Comparison of ENCODE assay signal across 8 cellular contexts in genomic region chr17:42457107-42457787, GRCh38. TPM values are rescaled to one million over a fixed set of nuclear protein-coding genes. Genes with fewer than 3 reads are reported as not detected.
DNase-seq lines count a peak whose midpoint lies in the region; ATAC-seq and TF ChIP-seq lines count a peak whose summit lies in the region.

No MANE protein-coding gene starts in this region.

- H3K27ac ChIP-seq in heart left ventricle (peak overlapping the region; percentile 25 to 98 (median 92)), right cardiac atrium (ENCODE audit: low read length) (no peak overlapping the region), adrenal gland (peak overlapping the region in 4 of 5 donors; percentile 37 to 98 (median 96)), uterus (peak overlapping the region; percentile 97 to 99)

- H3K9me3 Mint-ChIP-seq in memory B cell, result no peaks in the 10 kb centered on the region

- H3K27me3 Mint-ChIP-seq in memory B cell, result no peaks in the 10 kb centered on the region

- intact Hi-C loops in heart left ventricle (cut with DNase I), result loop anchor here in 8 of 10 donors (5.0 kb wide), 3 partner anchors 35 to 135 kb away; partner anchors contain the start of gene CAVIN1 (in 7 of the 8)
- intact Hi-C loops in right cardiac atrium (cut with DNase I), result loop anchor here in 2 of 4 donors (5.0 kb wide), 1 partner anchor 35 kb away; the partner anchor contains the start of gene CAVIN1 (in 2 of the 2)
- intact Hi-C loops in adrenal gland (cut with DNase I), result no loop called here
- intact Hi-C loops in uterus (cut with DNase I; ENCODE audit: low total_unique reads), result no loop called here

- peak overlapping the region in 5 of 12 donors; percentile 8 to 39 (median 20) for H3K4me3 ChIP-seq in heart left ventricle
- H3K4me3 ChIP-seq in right cardiac atrium (ENCODE audit: low read length), result no peak overlapping the region
- no peak overlapping the region for H3K4me3 ChIP-seq in adrenal gland
- no peak overlapping the region for H3K4me3 ChIP-seq in uterus

- TF ChIP-seq CTCF in heart left ventricle (IDR thresholded peaks at IDR 0.05), result no peak
- TF ChIP-seq CTCF in adrenal gland (IDR thresholded peaks at IDR 0.05), result no peak
- TF ChIP-seq CTCF in uterus (IDR thresholded peaks at IDR 0.05), result no peak

- WGBS in heart left ventricle, 4 donors, result 43 to 46% (median 44%) methylated on average over 6 of the region's 6 CpGs
- WGBS in right cardiac atrium, result 41% methylated on average over 6 of the region's 6 CpGs
- 39 to 50% (median 43%) methylated on average over 6 of the region's 6 CpGs for WGBS in adrenal gland, 4 donors

- ATAC-seq in heart left ventricle, result no peak
- ATAC-seq in right cardiac atrium, result no peak
- ATAC-seq in memory B cell (ENCODE audit: low read depth), result no peak
- ATAC-seq in GM21529 (IDR thresholded peaks at IDR 0.05; ENCODE audit: unreplicated experiment), result no peak
- ATAC-seq in GM19395 (IDR thresholded peaks at IDR 0.05; ENCODE audit: unreplicated experiment), result no peak

- peaks cover 0 to 18% (median 12%) of the 10 kb centered on the region in 9 donors for H3K36me3 ChIP-seq in heart left ventricle
- H3K36me3 ChIP-seq in adrenal gland (replicated peaks in 1 of 2), result peaks cover 0 to 13% of the 10 kb centered on the region in 2 donors
- H3K36me3 ChIP-seq in uterus, result no peaks in the 10 kb centered on the region

- TF ChIP-seq POLR2A in heart left ventricle (IDR thresholded peaks at IDR 0.05) (no peak), adrenal gland (IDR thresholded peaks at IDR 0.05) (peak in 1 of 2 donors; percentile 14), uterus (IDR thresholded peaks at IDR 0.05) (no peak)

- H3K4me1 ChIP-seq in heart left ventricle, result peaks cover 0 to 85% (median 25%) of the 10 kb centered on the region in 12 donors
- peaks cover 4% of the 10 kb centered on the region for H3K4me1 ChIP-seq in right cardiac atrium (ENCODE audit: control insufficient read depth, insufficient read depth, low read length)
- H3K4me1 ChIP-seq in adrenal gland (replicated peaks in 1 of 2), result peaks cover 24 to 38% of the 10 kb centered on the region in 2 donors
- peaks cover 0 to 3% of the 10 kb centered on the region in 2 donors for H3K4me1 ChIP-seq in uterus

- no peaks in the 10 kb centered on the region for H3K27me3 ChIP-seq in heart left ventricle
- no peaks in the 10 kb centered on the region for H3K27me3 ChIP-seq in right cardiac atrium (ENCODE audit: control insufficient read depth, insufficient read depth)
- H3K27me3 ChIP-seq in adrenal gland, result no peaks in the 10 kb centered on the region
- H3K27me3 ChIP-seq in uterus, result no peaks in the 10 kb centered on the region

- DNase-seq in heart left ventricle, result no peak
- DNase-seq in right cardiac atrium, result no peak
- no peak for DNase-seq in adrenal gland
- no peak for DNase-seq in memory B cell (ENCODE audit: low spot score in 2 of 2)
- no peak for DNase-seq in uterus
- DNase-seq in SK-N-DZ (ENCODE audit: low spot score), result no peak

- H3K9me3 ChIP-seq in heart left ventricle, result no peaks in the 10 kb centered on the region
- no peaks in the 10 kb centered on the region for H3K9me3 ChIP-seq in right cardiac atrium (ENCODE audit: control insufficient read depth, low read length)
- H3K9me3 ChIP-seq in adrenal gland (replicated peaks in 1 of 3), result no peaks in the 10 kb centered on the region
- no peaks in the 10 kb centered on the region for H3K9me3 ChIP-seq in uterus

- peaks cover 2% of the 10 kb centered on the region for H3K36me3 Mint-ChIP-seq in memory B cell

- H3K27ac Mint-ChIP-seq in memory B cell, result peak overlapping the region; percentile 84

- H3K4me1 Mint-ChIP-seq in memory B cell, result peaks cover 40% of the 10 kb centered on the region

- H3K4me3 Mint-ChIP-seq in memory B cell, result peak overlapping the region; percentile 73

RNA-seq across cellular contexts. Expression of gene ATP6V0A1, which starts 1.4 kb away (rescaled TPM):
- total RNA-seq in heart left ventricle (10 to 100 TPM; 30.3 to 65.9 (median 35.9) TPM), right cardiac atrium (10 to 100 TPM; 42.1 to 57.7 (median 48.8) TPM), adrenal gland (100 to 1,000 TPM in 3 of 8 donors, 10 to 100 TPM in 5; 42.9 to 126 (median 97.0) TPM), uterus (100 to 1,000 TPM in 1 of 4 donors, 10 to 100 TPM in 3; 29.5 to 111 (median 64.5) TPM)
- polyA plus RNA-seq in heart left ventricle (10 to 100 TPM; 24.3 to 40.6 TPM), right cardiac atrium (33.4 TPM), adrenal gland (100 to 1,000 TPM in 1 of 3 donors, 10 to 100 TPM in 2; 61.6 to 126 (median 81.6) TPM)
- polyA plus RNA-seq in SK-N-DZ (2014; cell fraction: cytosol; rRNA removed), result 26.9 and 27.5 TPM in 2 replicates
- 49.7 and 84.7 TPM in 2 replicates for polyA plus RNA-seq in SK-N-DZ (2014; cell fraction: nucleus; rRNA removed)

RNA-seq across cellular contexts. Expression of gene CAVIN1, which starts 34.2 kb away (rescaled TPM):
- total RNA-seq in heart left ventricle (100 to 1,000 TPM; 195 to 318 (median 253) TPM), right cardiac atrium (100 to 1,000 TPM; 173 to 256 (median 203) TPM), adrenal gland (100 to 1,000 TPM in 7 of 8 donors, 10 to 100 TPM in 1; 62.0 to 206 (median 162) TPM), uterus (100 to 1,000 TPM; 204 to 520 (median 372) TPM)
- polyA plus RNA-seq in heart left ventricle (100 to 1,000 TPM; 140 to 281 TPM), right cardiac atrium (153 TPM), adrenal gland (100 to 1,000 TPM in 1 of 3 donors, 10 to 100 TPM in 2; 37.0 to 103 (median 79.8) TPM)
- not detected in 2 replicates for polyA plus RNA-seq in SK-N-DZ (2014; cell fraction: cytosol; rRNA removed)
- not detected in 2 replicates for polyA plus RNA-seq in SK-N-DZ (2014; cell fraction: nucleus; rRNA removed)

Comparison
In these comparisons a context has a peak if more than half of its experiments do, and no peak if none do; other contexts are left out.
1. intact Hi-C loops: an anchor here in heart left ventricle (5.0 kb wide); none called in adrenal gland and uterus.